Comparison of ENCODE assay signal across 8 cellular contexts in genomic region chr5:73121109-73121443, GRCh38. TPM values are rescaled to one million over a fixed set of nuclear protein-coding genes. Genes with fewer than 3 reads are reported as not detected.
A peak's percentile ranks its signal among the peaks of the same experiment; 100 is the strongest.
DNase-seq lines count a peak whose midpoint lies in the region; ATAC-seq and TF ChIP-seq lines count a peak whose summit lies in the region.

No MANE protein-coding gene starts in this region.

- intact Hi-C loops in gastrocnemius medialis (cut with DNase I; ENCODE audit: low total_unique reads): no loop called here

- ATAC-seq in gastrocnemius medialis (no peak), GM21825 (IDR thresholded peaks at IDR 0.05; ENCODE audit: unreplicated experiment) (no peak)

- H2BK120ac ChIP-seq in H9 (ENCODE audit: low read depth, low read length, poor library complexity, severe bottlenecking): no peak overlapping the region

- no peak overlapping the region for H2AK5ac ChIP-seq in H9 (ENCODE audit: insufficient read length, low read length)

- H3K36me3 ChIP-seq in gastrocnemius medialis: no peaks in the 10 kb centered on the region

- no peak overlapping the region for H4K5ac ChIP-seq in H9 (ENCODE audit: insufficient read length, low read depth, low read length)

- no peak overlapping the region for H4K8ac ChIP-seq in H9 (replicated peaks; ENCODE audit: insufficient read length, low read depth, low read length)

- H3T11ph ChIP-seq in H9 (ENCODE audit: low read length): no peak overlapping the region

- H3K56ac ChIP-seq in H9 (ENCODE audit: insufficient read length, low read depth, low read length): no peak overlapping the region

- peak overlapping the region; percentile 80 for H3K4me2 ChIP-seq in H9 (ENCODE audit: insufficient read depth, insufficient read length, low read length)

- peaks cover 64% of the 10 kb centered on the region for H3K27me3 Mint-ChIP-seq in H9 (ENCODE audit: low read depth)

- H3K23me2 ChIP-seq in H9 (ENCODE audit: insufficient read length, low read depth, low read length, poor library complexity, severe bottlenecking): peaks cover 10% of the 10 kb centered on the region

- H3K4me3 ChIP-seq in WI38 (ENCODE audit: low read depth, low read length) (peak overlapping the region; percentile 67), gastrocnemius medialis (peak overlapping the region; percentile 15 to 56 (median 46))

- WGBS in H9 (ENCODE audit: extremely low coverage, insufficient read length, low lambda C conversion rate): no CpG with 5 or more reads among the region's 5 CpGs

- peaks cover 0 to 3% of the 10 kb centered on the region in 2 experiments; a peak in 1 of 5 replicates for H3K9me3 Mint-ChIP-seq in H9

- H4K20me1 ChIP-seq in H9 (ENCODE audit: control insufficient read depth, insufficient read depth, insufficient read length): no peaks in the 10 kb centered on the region

- peaks cover 20 to 24% of the 10 kb centered on the region in 2 experiments for H3K4me1 Mint-ChIP-seq in H9

- no peak overlapping the region for H3K27ac Mint-ChIP-seq in H9

- H2AFZ ChIP-seq in H9 (ENCODE audit: low read length): no peak overlapping the region

- H3K27me3 ChIP-seq in H9 (ENCODE audit: insufficient read depth, low read length) (peaks cover 16% of the 10 kb centered on the region; the same call in 1 of the 2 replicates), gastrocnemius medialis (no peaks in the 10 kb centered on the region)

- H3K4me3 Mint-ChIP-seq in H9: peak overlapping the region; percentile 70 to 80

- TF ChIP-seq POLR2A in gastrocnemius medialis (IDR thresholded peaks at IDR 0.05): no peak

- no peaks in the 10 kb centered on the region; a peak in 1 of 7 replicates for H3K36me3 Mint-ChIP-seq in H9 (ENCODE audit: insufficient read depth in 1 of 3, low read depth in 3 of 3)

- H3K4me1 ChIP-seq in H9 (ENCODE audit: insufficient read depth, low read length): no peaks in the 10 kb centered on the region
- peaks cover 0 to 15% of the 10 kb centered on the region in 2 donors for H3K4me1 ChIP-seq in gastrocnemius medialis

- no peak overlapping the region for H4K91ac ChIP-seq in H9 (ENCODE audit: insufficient read length, low read depth, low read length)

- in situ Hi-C loops in gastrocnemius medialis (cut with MboI; ENCODE audit: low sequenced_read_pairs in 4 of 4): no loop called here

- H3K9me3 ChIP-seq in H9 (ENCODE audit: control insufficient read depth, low read depth, low read length) (no peaks in the 10 kb centered on the region), gastrocnemius medialis (peaks cover 0 to 4% (median 0%) of the 10 kb centered on the region in 3 donors)

- H3K23ac ChIP-seq in H9 (ENCODE audit: insufficient read length, low read depth, low read length): no peak overlapping the region

- H3K79me1 ChIP-seq in H9 (ENCODE audit: insufficient read depth, low read depth, low read length, poor library complexity, severe bottlenecking): no peaks in the 10 kb centered on the region

- no peak overlapping the region for H2BK20ac ChIP-seq in H9 (ENCODE audit: low read depth, low read length, poor library complexity, severe bottlenecking)

- peak overlapping the region; percentile 5 for H3K9ac ChIP-seq in H9 (ENCODE audit: extremely low read depth, insufficient read length, low read length)

- DNase-seq in H9 (no peak), hepatic stellate cell (ENCODE audit: low spot score) (peak; percentile 46), gastrocnemius medialis (no peak), SK-N-DZ (ENCODE audit: low spot score) (no peak), COLO668 (lab: John Stamatoyannopoulos, UW; ENCODE audit: unreplicated experiment) (no peak)
- no peak for DNase-seq in activated CD4-positive, CD25-positive, alpha-beta regulatory T cell (lab: John Stamatoyannopoulos, UW)

- H2BK15ac ChIP-seq in H9 (ENCODE audit: low read depth, low read length): no peak overlapping the region

- TF ChIP-seq CTCF in H9 (conservative IDR thresholded peaks at IDR 0.05) (no peak), WI38 (IDR thresholded peaks at IDR 0.05; ENCODE audit: low read depth, low read length) (no peak), gastrocnemius medialis (IDR thresholded peaks at IDR 0.05 in 4 of 5, conservative IDR thresholded peaks at IDR 0.05 in 1 of 5) (no peak)

- no peak overlapping the region for H3K18ac ChIP-seq in H9 (ENCODE audit: insufficient read length, low read depth, low read length)

- no peak overlapping the region for H2BK12ac ChIP-seq in H9 (ENCODE audit: insufficient read length, low read depth, low read length)

- no peak overlapping the region for H3K14ac ChIP-seq in H9 (ENCODE audit: insufficient read depth, low read length)

- H3K27ac ChIP-seq in H9 (ENCODE audit: insufficient read length, low read depth, low read length) (no peak overlapping the region), gastrocnemius medialis (no peak overlapping the region)

- no peak overlapping the region for H2BK5ac ChIP-seq in H9 (ENCODE audit: insufficient read length, low read length)

- no peaks in the 10 kb centered on the region for H3K79me2 ChIP-seq in H9 (ENCODE audit: insufficient read depth, low read length)

- no peak overlapping the region for H3K4ac ChIP-seq in H9 (ENCODE audit: low read depth, low read length)

RNA-seq across cellular contexts. Expression of gene TMEM171, which starts 0.7 kb away (rescaled TPM):
- total RNA-seq in H9 (2021) (0.42 TPM in 2 replicates), gastrocnemius medialis (under 1 TPM in 2 of 4 donors, not detected in 2; 0.27 to 0.97 TPM)
- polyA plus RNA-seq in SK-N-DZ (2014; cell fraction: cytosol; rRNA removed): not detected in 2 replicates
- not detected in 2 replicates for polyA plus RNA-seq in SK-N-DZ (2014; cell fraction: nucleus; rRNA removed)

RNA-seq across cellular contexts. Expression of gene TMEM174, which starts 51.9 kb away (rescaled TPM):
- total RNA-seq in H9 (2021) (not detected in 2 replicates), gastrocnemius medialis (not detected)
- not detected in 2 replicates for polyA plus RNA-seq in SK-N-DZ (2014; cell fraction: cytosol; rRNA removed)
- polyA plus RNA-seq in SK-N-DZ (2014; cell fraction: nucleus; rRNA removed): not detected in 2 replicates
